In genomic region chrX:97011540-97011939, GRCh38 we compare ENCODE assay signal across 9 cellular contexts.
"Had no signal": no experiment of that assay in that cellular context is flagged by ENCODE, and none has a peak within 500 bp of the region (broad histone marks: within the 10 kb centered on the region; RNA-seq: fewer than 3 reads in every experiment).

No MANE protein-coding gene starts in this region.

- H3K9me3 Mint-ChIP-seq: GM23338, H9, HFFc6 had no signal

- H3K9me3 ChIP-seq: HAP-1 had no signal

- H3K4me3 Mint-ChIP-seq: GM23338, H9, HFFc6 had no signal

- H3K4me1 ChIP-seq: HAP-1 had no signal

- H3K27ac ChIP-seq: GM23248 had no signal

- ATAC-seq: GM23338, HCT116 had no signal

- H3K36me3 ChIP-seq: HAP-1 had no signal

- DNase-seq: GM23248, GOT3, H7, H9, HCEC 1CT, HFFc6 had no signal

- H3K4me1 Mint-ChIP-seq: H9 had no signal

- H3K4me3 ChIP-seq: GM23248, GM23338, HAP-1 had no signal

- H3K27ac Mint-ChIP-seq: GM23338, H9, HFFc6 had no signal
